2 cellular contexts compared by ENCODE assay signal in the genomic region with DNA sequence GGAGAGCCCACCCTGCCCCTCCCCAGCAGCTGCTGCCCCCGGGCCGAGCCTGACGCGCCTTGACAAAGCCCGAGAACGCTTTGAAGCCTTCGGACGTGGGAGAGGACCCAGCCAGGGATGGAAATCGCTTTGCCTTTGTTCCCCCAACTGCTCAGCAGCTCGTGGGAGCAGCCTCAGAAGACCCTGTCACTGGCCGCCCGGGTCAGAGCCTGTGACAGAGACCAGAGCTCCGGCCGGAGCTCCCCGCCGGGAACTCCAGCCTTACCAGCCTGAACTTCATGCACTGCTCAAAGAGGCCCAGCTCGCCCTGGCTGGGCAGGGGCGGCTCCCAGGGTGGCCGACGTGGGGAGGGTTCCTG.
A peak's percentile ranks its signal among the peaks of the same experiment; 100 is the strongest.
TF ChIP-seq lines count a peak whose summit lies in the region.

No MANE protein-coding gene starts in this region.

TF ChIP-seq in WTC11, 78 proteins besides CTCF, POLR2A, EP300 and RAD21:
- TF ChIP-seq NR2C2 (CRISPR knock-in tag; IDR thresholded peaks at IDR 0.05), result no peak
- TF ChIP-seq, protein P1, sequence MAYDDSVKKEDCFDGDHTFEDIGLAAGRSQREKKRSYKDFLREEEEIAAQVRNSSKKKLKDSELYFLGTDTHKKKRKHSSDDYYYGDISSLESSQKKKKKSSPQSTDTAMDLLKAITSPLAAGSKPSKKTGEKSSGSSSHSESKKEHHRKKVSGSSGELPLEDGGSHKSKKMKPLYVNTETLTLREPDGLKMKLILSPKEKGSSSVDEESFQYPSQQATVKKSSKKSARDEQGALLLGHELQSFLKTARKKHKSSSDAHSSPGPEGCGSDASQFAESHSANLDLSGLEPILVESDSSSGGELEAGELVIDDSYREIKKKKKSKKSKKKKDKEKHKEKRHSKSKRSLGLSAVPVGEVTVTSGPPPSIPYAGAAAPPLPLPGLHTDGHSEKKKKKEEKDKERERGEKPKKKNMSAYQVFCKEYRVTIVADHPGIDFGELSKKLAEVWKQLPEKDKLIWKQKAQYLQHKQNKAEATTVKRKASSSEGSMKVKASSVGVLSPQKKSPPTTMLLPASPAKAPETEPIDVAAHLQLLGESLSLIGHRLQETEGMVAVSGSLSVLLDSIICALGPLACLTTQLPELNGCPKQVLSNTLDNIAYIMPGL (CRISPR knock-in tag; IDR thresholded peaks at IDR 0.05), result no peak
- TF ChIP-seq IRF2 (CRISPR knock-in tag; IDR thresholded peaks at IDR 0.05; ENCODE audit: borderline replicate concordance, low read depth), result no peak
- TF ChIP-seq ZNF263 (CRISPR knock-in tag; IDR thresholded peaks at IDR 0.05; ENCODE audit: low read depth), result no peak
- no peak for TF ChIP-seq SP1 (CRISPR knock-in tag; conservative IDR thresholded peaks at IDR 0.05)
- TF ChIP-seq FOXJ3 (CRISPR knock-in tag; IDR thresholded peaks at IDR 0.05; ENCODE audit: borderline replicate concordance), result no peak
- TF ChIP-seq TEAD1 (CRISPR knock-in tag; IDR thresholded peaks at IDR 0.05), result no peak
- no peak for TF ChIP-seq NR3C1 (CRISPR knock-in tag; conservative IDR thresholded peaks at IDR 0.05; ENCODE audit: low read depth)
- TF ChIP-seq, protein P2, sequence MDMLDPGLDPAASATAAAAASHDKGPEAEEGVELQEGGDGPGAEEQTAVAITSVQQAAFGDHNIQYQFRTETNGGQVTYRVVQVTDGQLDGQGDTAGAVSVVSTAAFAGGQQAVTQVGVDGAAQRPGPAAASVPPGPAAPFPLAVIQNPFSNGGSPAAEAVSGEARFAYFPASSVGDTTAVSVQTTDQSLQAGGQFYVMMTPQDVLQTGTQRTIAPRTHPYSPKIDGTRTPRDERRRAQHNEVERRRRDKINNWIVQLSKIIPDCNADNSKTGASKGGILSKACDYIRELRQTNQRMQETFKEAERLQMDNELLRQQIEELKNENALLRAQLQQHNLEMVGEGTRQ (CRISPR knock-in tag; IDR thresholded peaks at IDR 0.05), result no peak
- TF ChIP-seq, protein P3, sequence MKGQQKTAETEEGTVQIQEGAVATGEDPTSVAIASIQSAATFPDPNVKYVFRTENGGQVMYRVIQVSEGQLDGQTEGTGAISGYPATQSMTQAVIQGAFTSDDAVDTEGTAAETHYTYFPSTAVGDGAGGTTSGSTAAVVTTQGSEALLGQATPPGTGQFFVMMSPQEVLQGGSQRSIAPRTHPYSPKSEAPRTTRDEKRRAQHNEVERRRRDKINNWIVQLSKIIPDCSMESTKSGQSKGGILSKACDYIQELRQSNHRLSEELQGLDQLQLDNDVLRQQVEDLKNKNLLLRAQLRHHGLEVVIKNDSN (CRISPR knock-in tag; IDR thresholded peaks at IDR 0.05), result no peak
- no peak for TF ChIP-seq ATF1 (CRISPR knock-in tag; IDR thresholded peaks at IDR 0.05)
- TF ChIP-seq NFYB (CRISPR knock-in tag; conservative IDR thresholded peaks at IDR 0.05; ENCODE audit: low read depth), result no peak
- TF ChIP-seq, protein P4, sequence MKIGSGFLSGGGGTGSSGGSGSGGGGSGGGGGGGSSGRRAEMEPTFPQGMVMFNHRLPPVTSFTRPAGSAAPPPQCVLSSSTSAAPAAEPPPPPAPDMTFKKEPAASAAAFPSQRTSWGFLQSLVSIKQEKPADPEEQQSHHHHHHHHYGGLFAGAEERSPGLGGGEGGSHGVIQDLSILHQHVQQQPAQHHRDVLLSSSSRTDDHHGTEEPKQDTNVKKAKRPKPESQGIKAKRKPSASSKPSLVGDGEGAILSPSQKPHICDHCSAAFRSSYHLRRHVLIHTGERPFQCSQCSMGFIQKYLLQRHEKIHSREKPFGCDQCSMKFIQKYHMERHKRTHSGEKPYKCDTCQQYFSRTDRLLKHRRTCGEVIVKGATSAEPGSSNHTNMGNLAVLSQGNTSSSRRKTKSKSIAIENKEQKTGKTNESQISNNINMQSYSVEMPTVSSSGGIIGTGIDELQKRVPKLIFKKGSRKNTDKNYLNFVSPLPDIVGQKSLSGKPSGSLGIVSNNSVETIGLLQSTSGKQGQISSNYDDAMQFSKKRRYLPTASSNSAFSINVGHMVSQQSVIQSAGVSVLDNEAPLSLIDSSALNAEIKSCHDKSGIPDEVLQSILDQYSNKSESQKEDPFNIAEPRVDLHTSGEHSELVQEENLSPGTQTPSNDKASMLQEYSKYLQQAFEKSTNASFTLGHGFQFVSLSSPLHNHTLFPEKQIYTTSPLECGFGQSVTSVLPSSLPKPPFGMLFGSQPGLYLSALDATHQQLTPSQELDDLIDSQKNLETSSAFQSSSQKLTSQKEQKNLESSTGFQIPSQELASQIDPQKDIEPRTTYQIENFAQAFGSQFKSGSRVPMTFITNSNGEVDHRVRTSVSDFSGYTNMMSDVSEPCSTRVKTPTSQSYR (CRISPR knock-in tag; IDR thresholded peaks at IDR 0.05), result no peak
- TF ChIP-seq ELF4 (CRISPR knock-in tag; IDR thresholded peaks at IDR 0.05; ENCODE audit: low read depth), result no peak

TF ChIP-seq in HepG2, 621 proteins besides CTCF, POLR2A, EP300 and RAD21 (continues in another document):
- no peak for TF ChIP-seq REXO4 (CRISPR knock-in tag; IDR thresholded peaks at IDR 0.05; ENCODE audit: borderline replicate concordance)
- no peak for TF ChIP-seq SP2 (CRISPR knock-in tag; IDR thresholded peaks at IDR 0.05)
- no peak for TF ChIP-seq ZNF720 (CRISPR knock-in tag; IDR thresholded peaks at IDR 0.05)
- TF ChIP-seq, protein P5, sequence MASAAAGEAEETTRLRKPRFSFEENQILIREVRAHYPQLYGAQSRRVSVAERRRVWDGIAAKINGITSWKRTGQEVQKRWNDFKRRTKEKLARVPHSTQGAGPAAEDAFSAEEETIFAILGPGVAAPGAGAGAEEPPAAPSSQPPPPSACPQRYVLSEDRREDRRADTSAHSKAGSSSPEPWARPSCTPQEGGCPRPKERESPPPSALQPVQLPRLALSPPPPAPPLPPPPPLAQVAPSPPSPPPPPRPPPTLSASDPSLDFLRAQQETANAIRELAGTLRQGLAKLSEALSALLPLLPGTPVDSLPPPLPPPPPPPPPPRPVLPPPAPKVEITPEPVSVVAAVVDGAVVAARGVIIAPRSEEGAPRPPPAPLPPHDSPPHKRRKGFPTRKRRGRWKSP (CRISPR knock-in tag; IDR thresholded peaks at IDR 0.05), result no peak
- no peak for TF ChIP-seq ATF7-NPFF (CRISPR knock-in tag; IDR thresholded peaks at IDR 0.05; ENCODE audit: low read depth)
- TF ChIP-seq ZNF274 (CRISPR knock-in tag; IDR thresholded peaks at IDR 0.05), result no peak
- TF ChIP-seq, protein P6, sequence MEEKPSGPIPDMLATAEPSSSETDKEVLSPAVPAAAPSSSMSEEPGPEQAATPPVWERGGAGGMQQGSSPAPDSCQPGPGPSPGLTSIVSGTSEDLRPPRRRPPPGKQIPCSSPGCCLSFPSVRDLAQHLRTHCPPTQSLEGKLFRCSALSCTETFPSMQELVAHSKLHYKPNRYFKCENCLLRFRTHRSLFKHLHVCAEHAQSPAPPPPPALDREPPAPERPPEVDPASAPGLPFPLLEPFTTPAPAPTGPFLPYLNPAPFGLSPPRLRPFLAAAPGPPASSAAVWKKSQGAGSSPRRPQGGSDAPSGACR (CRISPR knock-in tag; IDR thresholded peaks at IDR 0.05), result no peak
- TF ChIP-seq AGO2 (optimal IDR thresholded peaks at IDR 0.05; ENCODE audit: low read depth, low read length), result peak; percentile 42
- 0 out of 2 replicates have a peak, but pooled peaks have one; percentile 54 for TF ChIP-seq HNRNPL (IDR thresholded peaks at IDR 0.05; ENCODE audit: low read depth, low read length)
- TF ChIP-seq ZNF598 (CRISPR knock-in tag; IDR thresholded peaks at IDR 0.05; ENCODE audit: borderline replicate concordance), result peak; percentile 22; the same call in 1 of the 2 replicates
- TF ChIP-seq ZNF121 (CRISPR knock-in tag; IDR thresholded peaks at IDR 0.05), result no peak
- no peak for TF ChIP-seq NR2F2 (IDR thresholded peaks at IDR 0.05; ENCODE audit: borderline replicate concordance, low read depth)
- TF ChIP-seq RBFOX2 (IDR thresholded peaks at IDR 0.05; ENCODE audit: low read depth, low read length), result peak; percentile 72
- no peak for TF ChIP-seq PAWR (CRISPR knock-in tag; IDR thresholded peaks at IDR 0.05; ENCODE audit: borderline replicate concordance)
- TF ChIP-seq, protein P7, sequence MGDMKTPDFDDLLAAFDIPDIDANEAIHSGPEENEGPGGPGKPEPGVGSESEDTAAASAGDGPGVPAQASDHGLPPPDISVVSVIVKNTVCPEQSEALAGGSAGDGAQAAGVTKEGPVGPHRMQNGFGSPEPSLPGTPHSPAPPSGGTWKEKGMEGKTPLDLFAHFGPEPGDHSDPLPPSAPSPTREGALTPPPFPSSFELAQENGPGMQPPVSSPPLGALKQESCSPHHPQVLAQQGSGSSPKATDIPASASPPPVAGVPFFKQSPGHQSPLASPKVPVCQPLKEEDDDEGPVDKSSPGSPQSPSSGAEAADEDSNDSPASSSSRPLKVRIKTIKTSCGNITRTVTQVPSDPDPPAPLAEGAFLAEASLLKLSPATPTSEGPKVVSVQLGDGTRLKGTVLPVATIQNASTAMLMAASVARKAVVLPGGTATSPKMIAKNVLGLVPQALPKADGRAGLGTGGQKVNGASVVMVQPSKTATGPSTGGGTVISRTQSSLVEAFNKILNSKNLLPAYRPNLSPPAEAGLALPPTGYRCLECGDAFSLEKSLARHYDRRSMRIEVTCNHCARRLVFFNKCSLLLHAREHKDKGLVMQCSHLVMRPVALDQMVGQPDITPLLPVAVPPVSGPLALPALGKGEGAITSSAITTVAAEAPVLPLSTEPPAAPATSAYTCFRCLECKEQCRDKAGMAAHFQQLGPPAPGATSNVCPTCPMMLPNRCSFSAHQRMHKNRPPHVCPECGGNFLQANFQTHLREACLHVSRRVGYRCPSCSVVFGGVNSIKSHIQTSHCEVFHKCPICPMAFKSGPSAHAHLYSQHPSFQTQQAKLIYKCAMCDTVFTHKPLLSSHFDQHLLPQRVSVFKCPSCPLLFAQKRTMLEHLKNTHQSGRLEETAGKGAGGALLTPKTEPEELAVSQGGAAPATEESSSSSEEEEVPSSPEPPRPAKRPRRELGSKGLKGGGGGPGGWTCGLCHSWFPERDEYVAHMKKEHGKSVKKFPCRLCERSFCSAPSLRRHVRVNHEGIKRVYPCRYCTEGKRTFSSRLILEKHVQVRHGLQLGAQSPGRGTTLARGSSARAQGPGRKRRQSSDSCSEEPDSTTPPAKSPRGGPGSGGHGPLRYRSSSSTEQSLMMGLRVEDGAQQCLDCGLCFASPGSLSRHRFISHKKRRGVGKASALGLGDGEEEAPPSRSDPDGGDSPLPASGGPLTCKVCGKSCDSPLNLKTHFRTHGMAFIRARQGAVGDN (CRISPR knock-in tag; IDR thresholded peaks at IDR 0.05), result 0 out of 2 replicates have a peak, but pooled peaks have one; percentile 3
- TF ChIP-seq BORCS8-MEF2B (CRISPR knock-in tag; IDR thresholded peaks at IDR 0.05), result no peak
- TF ChIP-seq MEF2D (CRISPR knock-in tag; IDR thresholded peaks at IDR 0.05), result no peak
- TF ChIP-seq, protein P8, sequence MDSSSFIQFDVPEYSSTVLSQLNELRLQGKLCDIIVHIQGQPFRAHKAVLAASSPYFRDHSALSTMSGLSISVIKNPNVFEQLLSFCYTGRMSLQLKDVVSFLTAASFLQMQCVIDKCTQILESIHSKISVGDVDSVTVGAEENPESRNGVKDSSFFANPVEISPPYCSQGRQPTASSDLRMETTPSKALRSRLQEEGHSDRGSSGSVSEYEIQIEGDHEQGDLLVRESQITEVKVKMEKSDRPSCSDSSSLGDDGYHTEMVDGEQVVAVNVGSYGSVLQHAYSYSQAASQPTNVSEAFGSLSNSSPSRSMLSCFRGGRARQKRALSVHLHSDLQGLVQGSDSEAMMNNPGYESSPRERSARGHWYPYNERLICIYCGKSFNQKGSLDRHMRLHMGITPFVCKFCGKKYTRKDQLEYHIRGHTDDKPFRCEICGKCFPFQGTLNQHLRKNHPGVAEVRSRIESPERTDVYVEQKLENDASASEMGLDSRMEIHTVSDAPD (CRISPR knock-in tag; IDR thresholded peaks at IDR 0.05), result no peak
- TF ChIP-seq NR3C1 (CRISPR knock-in tag; IDR thresholded peaks at IDR 0.05), result no peak
- TF ChIP-seq, protein P9, sequence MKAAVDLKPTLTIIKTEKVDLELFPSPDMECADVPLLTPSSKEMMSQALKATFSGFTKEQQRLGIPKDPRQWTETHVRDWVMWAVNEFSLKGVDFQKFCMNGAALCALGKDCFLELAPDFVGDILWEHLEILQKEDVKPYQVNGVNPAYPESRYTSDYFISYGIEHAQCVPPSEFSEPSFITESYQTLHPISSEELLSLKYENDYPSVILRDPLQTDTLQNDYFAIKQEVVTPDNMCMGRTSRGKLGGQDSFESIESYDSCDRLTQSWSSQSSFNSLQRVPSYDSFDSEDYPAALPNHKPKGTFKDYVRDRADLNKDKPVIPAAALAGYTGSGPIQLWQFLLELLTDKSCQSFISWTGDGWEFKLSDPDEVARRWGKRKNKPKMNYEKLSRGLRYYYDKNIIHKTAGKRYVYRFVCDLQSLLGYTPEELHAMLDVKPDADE (CRISPR knock-in tag; IDR thresholded peaks at IDR 0.05), result no peak
- TF ChIP-seq, protein P10, sequence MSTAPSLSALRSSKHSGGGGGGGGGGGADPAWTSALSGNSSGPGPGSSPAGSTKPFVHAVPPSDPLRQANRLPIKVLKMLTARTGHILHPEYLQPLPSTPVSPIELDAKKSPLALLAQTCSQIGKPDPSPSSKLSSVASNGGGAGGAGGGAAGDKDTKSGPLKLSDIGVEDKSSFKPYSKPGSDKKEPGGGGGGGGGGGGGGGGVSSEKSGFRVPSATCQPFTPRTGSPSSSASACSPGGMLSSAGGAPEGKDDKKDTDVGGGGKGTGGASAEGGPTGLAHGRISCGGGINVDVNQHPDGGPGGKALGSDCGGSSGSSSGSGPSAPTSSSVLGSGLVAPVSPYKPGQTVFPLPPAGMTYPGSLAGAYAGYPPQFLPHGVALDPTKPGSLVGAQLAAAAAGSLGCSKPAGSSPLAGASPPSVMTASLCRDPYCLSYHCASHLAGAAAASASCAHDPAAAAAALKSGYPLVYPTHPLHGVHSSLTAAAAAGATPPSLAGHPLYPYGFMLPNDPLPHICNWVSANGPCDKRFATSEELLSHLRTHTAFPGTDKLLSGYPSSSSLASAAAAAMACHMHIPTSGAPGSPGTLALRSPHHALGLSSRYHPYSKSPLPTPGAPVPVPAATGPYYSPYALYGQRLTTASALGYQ (CRISPR knock-in tag; IDR thresholded peaks at IDR 0.05), result no peak
- TF ChIP-seq, protein P2 (IDR thresholded peaks at IDR 0.05; ENCODE audit: low read depth, low read length), result no peak
- TF ChIP-seq, protein P2 (CRISPR knock-in tag; IDR thresholded peaks at IDR 0.05; ENCODE audit: borderline replicate concordance), result no peak
- TF ChIP-seq, protein P11, sequence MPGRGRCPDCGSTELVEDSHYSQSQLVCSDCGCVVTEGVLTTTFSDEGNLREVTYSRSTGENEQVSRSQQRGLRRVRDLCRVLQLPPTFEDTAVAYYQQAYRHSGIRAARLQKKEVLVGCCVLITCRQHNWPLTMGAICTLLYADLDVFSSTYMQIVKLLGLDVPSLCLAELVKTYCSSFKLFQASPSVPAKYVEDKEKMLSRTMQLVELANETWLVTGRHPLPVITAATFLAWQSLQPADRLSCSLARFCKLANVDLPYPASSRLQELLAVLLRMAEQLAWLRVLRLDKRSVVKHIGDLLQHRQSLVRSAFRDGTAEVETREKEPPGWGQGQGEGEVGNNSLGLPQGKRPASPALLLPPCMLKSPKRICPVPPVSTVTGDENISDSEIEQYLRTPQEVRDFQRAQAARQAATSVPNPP (CRISPR knock-in tag; IDR thresholded peaks at IDR 0.05), result no peak
- TF ChIP-seq RFXAP (CRISPR knock-in tag; IDR thresholded peaks at IDR 0.05; ENCODE audit: borderline replicate concordance), result no peak
